Comparison of ENCODE assay signal across 24 cellular contexts in genomic region chr7:11615163-11615562, GRCh38.
"Had no signal": no experiment of that assay in that cellular context is flagged by ENCODE, and none has a peak within 500 bp of the region (broad histone marks: within the 10 kb centered on the region; RNA-seq: fewer than 3 reads in every experiment).

No MANE protein-coding gene starts in this region.

- H3K4me3 ChIP-seq: esophagus squamous epithelium, gastroesophageal sphincter, hepatocyte, left lung, mucosa of descending colon, psoas muscle, sigmoid colon, testis, tibial artery, uterus had no signal

- H3K27ac ChIP-seq: esophagus squamous epithelium, gastroesophageal sphincter, hepatocyte, left lung, psoas muscle, sigmoid colon, testis, tibial artery, uterus had no signal

- DNase-seq: cerebellar nuclear complex; cortex of kidney; effector memory CD8-positive, alpha-beta T cell; erythroblast; esophagus squamous epithelium; head of caudate nucleus; kidney; left lung; mucosa of descending colon; naive B cell; posterior cingulate gyrus; psoas muscle; right cardiac atrium; sigmoid colon; stimulated activated CD4-positive, alpha-beta T cell treated with anti-CD3 and anti-CD28 coated beads, Interleukin-2, amount 100 ng/mL, for 24 hours; stimulated activated CD4-positive, alpha-beta T cell treated with anti-CD3 and anti-CD28 coated beads, Interleukin-4, amount 100 ng/mL, for 24 hours; stimulated activated naive CD8-positive, alpha-beta T cell treated with anti-CD3 and anti-CD28 coated beads, Interleukin-15, Interleukin-2, amounts not matched to agents 100 U/mL and 50 U/mL, for 24 hours; testis; tibial artery; uterus had no signal

- H3K4me1 ChIP-seq: esophagus squamous epithelium, gastroesophageal sphincter, left lung, psoas muscle, testis, tibial artery, uterus had no signal

- H2AFZ ChIP-seq: hepatocyte had no signal

- H3K27me3 ChIP-seq: esophagus squamous epithelium, gastroesophageal sphincter, hepatocyte, left lung, sigmoid colon, testis, tibial artery, uterus had no signal

- H3K4me2 ChIP-seq: hepatocyte had no signal

- H3K36me3 ChIP-seq: esophagus squamous epithelium, gastroesophageal sphincter, left lung, sigmoid colon, tibial artery, uterus had no signal

- H3K9me3 ChIP-seq: esophagus squamous epithelium, gastroesophageal sphincter, left lung, mucosa of descending colon, psoas muscle, sigmoid colon, testis, tibial artery, uterus had no signal

- ATAC-seq: effector memory CD8-positive, alpha-beta T cell; gastroesophageal sphincter; left lung; mucosa of descending colon; natural killer cell treated with Interleukin-12 subunit alpha and Interleukin-12 subunit beta and Interleukin-15 and Interleukin-18, amount 100 ng/mL, for 72 hours; psoas muscle; right cardiac atrium; stimulated activated effector memory CD8-positive, alpha-beta T cell treated with anti-CD3 and anti-CD28 coated beads, Interleukin-12 subunit alpha, Interleukin-12 subunit beta, amount 100 ng/mL, for 72 hours; stimulated activated naive CD8-positive, alpha-beta T cell treated with anti-CD3 and anti-CD28 coated beads, Interleukin-15, Interleukin-2, amounts not matched to agents 100 U/mL and 50 U/mL, for 24 hours had no signal

- H3K79me2 ChIP-seq: hepatocyte had no signal
